In genomic region chr9:95133351-95133724, GRCh38 we compare ENCODE assay signal across 14 cellular contexts.
DNase-seq lines count a peak whose midpoint lies in the region; TF ChIP-seq lines count a peak whose summit lies in the region.
"Had no signal": no experiment of that assay in that cellular context is flagged by ENCODE, and none has a peak within 500 bp of the region (broad histone marks: within the 10 kb centered on the region; RNA-seq: fewer than 3 reads in every experiment).

No MANE protein-coding gene starts in this region.

- no peaks in the 10 kb centered on the region for H3K79me2 ChIP-seq in SK-N-SH (ENCODE audit: insufficient read depth)

- H3K36me3 ChIP-seq in SK-N-SH (replicated peaks in 1 of 2; ENCODE audit: control insufficient read depth in 1 of 2, insufficient read depth in 2 of 2, low read length in 1 of 2) = no peaks in the 10 kb centered on the region
- no peaks in the 10 kb centered on the region for H3K36me3 ChIP-seq in colonic mucosa
- H3K36me3 ChIP-seq in mucosa of rectum (ENCODE audit: control insufficient read depth in 2 of 2, insufficient read depth in 2 of 2, low read length in 2 of 2) = peaks cover 0 to 3% of the 10 kb centered on the region in 2 donors
- H3K36me3 ChIP-seq: MG63 had no signal

- DNase-seq in SK-N-SH (no peak), colonic mucosa (no peak), type B pancreatic cell (ENCODE audit: extremely low spot score, unreplicated experiment) (no peak), kidney glomerular epithelial cell (lab: John Stamatoyannopoulos, UW) (no peak), NCI-H2029 treated with DMSO at 0.1 percent for 48 hours (lab: John Stamatoyannopoulos, UW) (no peak), NCI-H1417 treated with DMSO at 0.1 percent for 48 hours (lab: John Stamatoyannopoulos, UW) (no peak)
- DNase-seq: AML-193, HCEC 1CT, Kasumi-1, MG63, NCI-H1092, NCI-H226 had no signal

- H3K4me1 ChIP-seq in SK-N-SH (ENCODE audit: control insufficient read depth in 1 of 2, insufficient read depth in 2 of 2, low read depth in 1 of 2, low read length in 1 of 2) (peaks cover 5 to 69% of the 10 kb centered on the region in 2 experiments), colonic mucosa (peaks cover 4% of the 10 kb centered on the region), mucosa of rectum (ENCODE audit: control insufficient read depth in 2 of 2, insufficient read depth in 2 of 2, low read length in 2 of 2) (peaks cover 9 to 13% of the 10 kb centered on the region in 2 donors)

- H3K27ac ChIP-seq in SK-N-SH (ENCODE audit: low read depth in 2 of 2, low read length in 1 of 2) (peak overlapping the region; percentile 59 to 99; a peak in 3 of 4 replicates), colonic mucosa (peak overlapping the region; percentile 1), mucosa of rectum (ENCODE audit: low read depth in 2 of 2, low read length in 2 of 2) (peak overlapping the region; percentile 12 to 40)

- H4K20me1 ChIP-seq in SK-N-SH (ENCODE audit: insufficient read depth) = no peaks in the 10 kb centered on the region

- peaks cover 4% of the 10 kb centered on the region for H3F3A ChIP-seq in SK-N-SH (replicated peaks; ENCODE audit: insufficient read depth)

- H3K9me2 ChIP-seq in SK-N-SH = no peaks in the 10 kb centered on the region

- H3K9ac ChIP-seq in SK-N-SH (peak overlapping the region; percentile 9; the same call in 1 of the 2 replicates), colonic mucosa (ENCODE audit: low read depth in 2 of 2, low read length in 2 of 2) (no peak overlapping the region), mucosa of rectum (ENCODE audit: low read depth in 1 of 2, low read length in 2 of 2) (no peak overlapping the region)

- peak overlapping the region; percentile 66; the same call in 1 of the 2 replicates for H2AFZ ChIP-seq in SK-N-SH (ENCODE audit: low read depth)

- H3K4me3 ChIP-seq in SK-N-SH (ENCODE audit: low read depth in 2 of 2, low read length in 1 of 2) (no peak overlapping the region), colonic mucosa (no peak overlapping the region), mucosa of rectum (ENCODE audit: low read length in 2 of 2) (no peak overlapping the region)
- H3K4me3 ChIP-seq: MG63 had no signal

- CTCF ChIA-PET in SK-N-SH (lab: Yijun Ruan, JAX) = interaction anchor here (1.3 to 12.5 kb wide), 3 partner anchors 17 to 453 kb away, joined by 3 to 229 read pairs (median 49); no protein-coding TSS in a partner anchor

- H3K27ac Mint-ChIP-seq in type B pancreatic cell = peak overlapping the region; percentile 68
- H3K27ac Mint-ChIP-seq: CD14-positive monocyte had no signal

- peak overlapping the region; percentile 24; the same call in 1 of the 2 replicates for H3K4me2 ChIP-seq in SK-N-SH

- H3K9me3 ChIP-seq in SK-N-SH (no peaks in the 10 kb centered on the region), colonic mucosa (no peaks in the 10 kb centered on the region), mucosa of rectum (ENCODE audit: control insufficient read depth in 2 of 2, low read length in 2 of 2) (no peaks in the 10 kb centered on the region)
- H3K9me3 ChIP-seq: MG63 had no signal

- POLR2A ChIA-PET in SK-N-SH (lab: Yijun Ruan, JAX) = no interaction called here

- TF ChIP-seq RAD21 in SK-N-SH (IDR thresholded peaks at IDR 0.05; ENCODE audit: low read length) = no peak

- H3K4me1 Mint-ChIP-seq in type B pancreatic cell (ENCODE audit: unreplicated experiment) = peaks cover 49% of the 10 kb centered on the region
- H3K4me1 Mint-ChIP-seq: CD14-positive monocyte had no signal

- H3K27me3 ChIP-seq in SK-N-SH (ENCODE audit: insufficient read depth) (no peaks in the 10 kb centered on the region), colonic mucosa (no peaks in the 10 kb centered on the region), mucosa of rectum (ENCODE audit: control insufficient read depth in 2 of 2, insufficient read depth in 2 of 2, low read length in 2 of 2) (no peaks in the 10 kb centered on the region)
- H3K27me3 ChIP-seq: MG63 had no signal

- H3K27me3 Mint-ChIP-seq in type B pancreatic cell = no peaks in the 10 kb centered on the region

- intact Hi-C loops in colonic mucosa (cut with DNase I) = no loop called here

- no peaks in the 10 kb centered on the region for H3K9me3 Mint-ChIP-seq in type B pancreatic cell
- H3K9me3 Mint-ChIP-seq: CD14-positive monocyte had no signal

- peak overlapping the region; percentile 7 for H3K4me3 Mint-ChIP-seq in type B pancreatic cell
- H3K4me3 Mint-ChIP-seq: CD14-positive monocyte had no signal

- peaks cover 5% of the 10 kb centered on the region for H3K36me3 Mint-ChIP-seq in type B pancreatic cell

- no peak for TF ChIP-seq EP300 in SK-N-SH (IDR thresholded peaks at IDR 0.05; ENCODE audit: borderline replicate concordance in 1 of 2, low read depth in 1 of 2, low read length in 1 of 2)

- TF ChIP-seq CTCF in SK-N-SH (IDR thresholded peaks at IDR 0.05) (no peak), colonic mucosa (IDR thresholded peaks at IDR 0.05) (no peak), type B pancreatic cell (conservative IDR thresholded peaks at IDR 0.05) (no peak)

- 36% methylated on average over 4 of the region's 4 CpGs for WGBS in SK-N-SH (ENCODE audit: low lambda C conversion rate)

TF ChIP-seq in SK-N-SH, 30 proteins besides CTCF, POLR2A, EP300 and RAD21:
- TF ChIP-seq JUND (IDR thresholded peaks at IDR 0.05) = no peak
- 0 out of 2 replicates have a peak, but pooled peaks have one; percentile 8 for TF ChIP-seq FOXJ3 (CRISPR knock-in tag; IDR thresholded peaks at IDR 0.05)

Comparison
In these comparisons a context has a peak if more than half of its experiments do, and no peak if none do; other contexts are left out.
1. H3K27ac ChIP-seq: peak in every context shown above with its lines; median percentile 79 in SK-N-SH; 26 in mucosa of rectum; 1 in colonic mucosa.